ENCODE assay signal across 17 cellular contexts in genomic region chr6:48511382-48511781, GRCh38.
DNase-seq lines count a peak whose midpoint lies in the region; TF ChIP-seq lines count a peak whose summit lies in the region.
"Had no signal": no experiment of that assay in that cellular context is flagged by ENCODE, and none has a peak within 500 bp of the region (broad histone marks: within the 10 kb centered on the region; RNA-seq: fewer than 3 reads in every experiment).

No MANE protein-coding gene starts in this region.

- H3K4me3 ChIP-seq in fibroblast of mammary gland (ENCODE audit: control insufficient read depth, low read depth, low read length) = no peak overlapping the region
- no peak overlapping the region for H3K4me3 ChIP-seq in WERI-Rb-1 (ENCODE audit: low read depth, low read length)
- H3K4me3 ChIP-seq: A549, BLaER1 had no signal

- H3K36me3 ChIP-seq in WERI-Rb-1 = no peaks in the 10 kb centered on the region
- H3K36me3 ChIP-seq: BLaER1 had no signal

- no peaks in the 10 kb centered on the region for H3K27me3 ChIP-seq in WERI-Rb-1 (ENCODE audit: insufficient read depth, low read depth, severe bottlenecking)
- H3K27me3 ChIP-seq: BLaER1 had no signal

- DNase-seq in NCI-H146 (lab: John Stamatoyannopoulos, UW) (peak; percentile 36), NCI-H146 treated with DMSO at 0.1 percent for 48 hours (lab: John Stamatoyannopoulos, UW; ENCODE audit: unreplicated experiment) (no peak), amniotic epithelial cell (ENCODE audit: low read depth) (peak; percentile 10), fibroblast of mammary gland (ENCODE audit: low read depth) (peak; percentile 2), WERI-Rb-1 (no peak), pons (ENCODE audit: low spot score) (no peak), HuH-7.5 (ENCODE audit: low spot score) (no peak)
- DNase-seq in activated CD4-positive, alpha-beta T cell treated with anti-CD3 and anti-CD28 coated beads, Interleukin-2, amount 50 U/mL, for 48 hours = no peak
- DNase-seq: Calu3; CD8-positive, alpha-beta T cell; DMS79 treated with DMSO at 0.1 percent for 48 hours; GF-D8; GOT3; H9 had no signal

- no peaks in the 10 kb centered on the region for H3K9me3 ChIP-seq in WERI-Rb-1 (ENCODE audit: severe bottlenecking)
- H3K9me3 ChIP-seq: A549, BLaER1 had no signal

- no peak overlapping the region for H3K27ac ChIP-seq in WERI-Rb-1
- H3K27ac ChIP-seq: 22Rv1, A549, BLaER1 had no signal

- TF ChIP-seq CTCF in fibroblast of mammary gland (conservative IDR thresholded peaks at IDR 0.05; ENCODE audit: control insufficient read depth, insufficient read depth, low read depth, low read length) (no peak), WERI-Rb-1 (IDR thresholded peaks at IDR 0.05; ENCODE audit: low read depth, low read length) (no peak)

Comparison
In these comparisons a context has a peak if more than half of its experiments do, and no peak if none do; other contexts are left out.
1. DNase-seq: peak in NCI-H146 (single experiment), amniotic epithelial cell (single experiment) and fibroblast of mammary gland (single experiment); none in NCI-H146 treated with DMSO at 0.1 percent for 48 hours (single experiment), WERI-Rb-1 (single experiment), pons (single experiment), HuH-7.5 (single experiment) and activated CD4-positive, alpha-beta T cell treated with anti-CD3 and anti-CD28 coated beads, Interleukin-2, amount 50 U/mL, for 48 hours (0 of 2).